ENCODE assay signal across 11 cellular contexts in genomic region chr1:182147136-182147815, GRCh38.
DNase-seq lines count a peak whose midpoint lies in the region; ATAC-seq lines count a peak whose summit lies in the region.
"Had no signal": no experiment of that assay in that cellular context is flagged by ENCODE, and none has a peak within 500 bp of the region (broad histone marks: within the 10 kb centered on the region; RNA-seq: fewer than 3 reads in every experiment).

No MANE protein-coding gene starts in this region.

- CTCF ChIA-PET in CD8-positive, alpha-beta memory T cell (lab: Charles Lee), result no interaction called here

- no peak overlapping the region for H3K27ac Mint-ChIP-seq in CD8-positive, alpha-beta memory T cell
- H3K27ac Mint-ChIP-seq: activated naive CD4-positive, alpha-beta T cell treated with anti-CD3 and anti-CD28 coated beads, Interleukin-2, amount 50 U/mL, for 24 hours; HFFc6 had no signal

- no peak overlapping the region for H3K4me3 ChIP-seq in CD8-positive, alpha-beta memory T cell (ENCODE audit: low read length)

- H3K27me3 ChIP-seq in CD8-positive, alpha-beta memory T cell (ENCODE audit: insufficient read depth, low read length, poor library complexity, severe bottlenecking), result no peaks in the 10 kb centered on the region

- H3K4me3 Mint-ChIP-seq in CD8-positive, alpha-beta memory T cell, result no peak overlapping the region
- H3K4me3 Mint-ChIP-seq: activated naive CD4-positive, alpha-beta T cell treated with anti-CD3 and anti-CD28 coated beads, Interleukin-2, amount 50 U/mL, for 24 hours; HFFc6 had no signal

- no peaks in the 10 kb centered on the region for H3K4me1 ChIP-seq in CD8-positive, alpha-beta memory T cell (ENCODE audit: insufficient read depth, low read length)

- no peaks in the 10 kb centered on the region for H3K36me3 ChIP-seq in CD8-positive, alpha-beta memory T cell (ENCODE audit: insufficient read depth, low read length)

- H3K27ac ChIP-seq in substantia nigra (ENCODE audit: low read depth, low read length, poor library complexity, severe bottlenecking), result peak overlapping the region; percentile 36
- no peak overlapping the region for H3K27ac ChIP-seq in CD8-positive, alpha-beta memory T cell (ENCODE audit: low read depth, low read length)
- H3K27ac ChIP-seq: 22Rv1 had no signal

- no peaks in the 10 kb centered on the region for H3K36me3 Mint-ChIP-seq in CD8-positive, alpha-beta memory T cell
- H3K36me3 Mint-ChIP-seq: activated naive CD4-positive, alpha-beta T cell treated with anti-CD3 and anti-CD28 coated beads, Interleukin-2, amount 50 U/mL, for 24 hours had no signal

- DNase-seq in NCI-H748 (lab: John Stamatoyannopoulos, UW; ENCODE audit: unreplicated experiment) (peak; percentile 2), NCI-H748 treated with DMSO at 0.1 percent for 48 hours (lab: John Stamatoyannopoulos, UW) (no peak), SIG-M5 (lab: John Stamatoyannopoulos, UW) (peak; percentile 54), substantia nigra (lab: John Stamatoyannopoulos, UW) (peak in 5 of 49 donors; percentile 2 to 17 (median 9)), NCI-H510A treated with DMSO at 0.1 percent for 48 hours (lab: John Stamatoyannopoulos, UW) (no peak), midbrain (lab: John Stamatoyannopoulos, UW) (no peak)
- no peak for DNase-seq in CD8-positive, alpha-beta memory T cell
- DNase-seq: HFFc6 had no signal

- ATAC-seq in HG02981 (IDR thresholded peaks at IDR 0.05; ENCODE audit: unreplicated experiment), result peak; percentile 91

- POLR2A ChIA-PET in CD8-positive, alpha-beta memory T cell (lab: Charles Lee), result no interaction called here

- H3K4me1 Mint-ChIP-seq in CD8-positive, alpha-beta memory T cell, result peaks cover 0 to 6% (median 1%) of the 10 kb centered on the region in 3 donors

- H3K27me3 Mint-ChIP-seq in CD8-positive, alpha-beta memory T cell, result peaks cover 5 to 10% of the 10 kb centered on the region in 2 donors
- H3K27me3 Mint-ChIP-seq: activated naive CD4-positive, alpha-beta T cell treated with anti-CD3 and anti-CD28 coated beads, Interleukin-2, amount 50 U/mL, for 24 hours had no signal

- H3K9me3 Mint-ChIP-seq in CD8-positive, alpha-beta memory T cell, result no peaks in the 10 kb centered on the region
- H3K9me3 Mint-ChIP-seq: activated naive CD4-positive, alpha-beta T cell treated with anti-CD3 and anti-CD28 coated beads, Interleukin-2, amount 50 U/mL, for 24 hours; HFFc6 had no signal

- no peaks in the 10 kb centered on the region for H3K9me3 ChIP-seq in CD8-positive, alpha-beta memory T cell (ENCODE audit: low read length)

Comparison
In these comparisons a context has a peak if more than half of its experiments do, and no peak if none do; other contexts are left out.
1. DNase-seq: peak in NCI-H748 (single experiment) and SIG-M5 (single experiment); none in NCI-H748 treated with DMSO at 0.1 percent for 48 hours (single experiment), NCI-H510A treated with DMSO at 0.1 percent for 48 hours (single experiment), CD8-positive, alpha-beta memory T cell (0 of 5) and midbrain (single experiment).